20 cellular contexts compared by ENCODE assay signal in genomic region chr1:171213559-171214454, GRCh38. TPM values are rescaled to one million over a fixed set of nuclear protein-coding genes. Genes with fewer than 3 reads are reported as not detected.
DNase-seq lines count a peak whose midpoint lies in the region; TF ChIP-seq lines count a peak whose summit lies in the region.
"Had no signal": no experiment of that assay in that cellular context is flagged by ENCODE, and none has a peak within 500 bp of the region (broad histone marks: within the 10 kb centered on the region; RNA-seq: fewer than 3 reads in every experiment).

No MANE protein-coding gene starts in this region.

- H3K4me2 ChIP-seq in osteoblast (ENCODE audit: insufficient read depth, low read length): no peak overlapping the region

- no peak overlapping the region for H3K27ac Mint-ChIP-seq in immature natural killer cell
- H3K27ac Mint-ChIP-seq: activated naive CD8-positive, alpha-beta T cell treated with anti-CD3 and anti-CD28 coated beads, Interleukin-2, amount 50 U/mL, for 24 hours had no signal

- DNase-seq in NCI-H82 (lab: John Stamatoyannopoulos, UW): peak; percentile 21
- no peak for DNase-seq in NCI-H82 treated with DMSO at 0.1 percent for 48 hours (lab: John Stamatoyannopoulos, UW; ENCODE audit: unreplicated experiment)
- peak; percentile 48 for DNase-seq in NT2/D1 (ENCODE audit: low read depth, low spot score)
- peak; percentile 10 for DNase-seq in foreskin melanocyte
- no peak for DNase-seq in osteoblast (ENCODE audit: insufficient read length, low spot score, missing footprints)
- no peak for DNase-seq in immature natural killer cell
- no peak for DNase-seq in NCI-H526 treated with DMSO at 0.1 percent for 48 hours (lab: John Stamatoyannopoulos, UW)
- no peak for DNase-seq in UCSD-AML1 (lab: John Stamatoyannopoulos, UW; ENCODE audit: unreplicated experiment)
- DNase-seq: activated CD4-positive, alpha-beta T cell treated with anti-CD3 and anti-CD28 coated beads for 1 hour; activated naive CD8-positive, alpha-beta T cell treated with anti-CD3 and anti-CD28 coated beads, Interleukin-2, amount 50 U/mL, for 24 hours; DMS79 treated with DMSO at 0.1 percent for 48 hours; head of caudate nucleus; islet precursor cell; NCI-H187; spleen; T-helper 9 cell had no signal

- no peak overlapping the region for H3K4me3 ChIP-seq in NT2/D1 (ENCODE audit: insufficient read length, low read depth)
- H3K4me3 ChIP-seq in osteoblast (ENCODE audit: insufficient read depth, low read length): no peak overlapping the region
- H3K4me3 ChIP-seq: spleen had no signal

- H3K4me1 ChIP-seq in NT2/D1 (ENCODE audit: insufficient read depth, insufficient read length): peaks cover 2% of the 10 kb centered on the region
- peaks cover 5% of the 10 kb centered on the region for H3K4me1 ChIP-seq in osteoblast (ENCODE audit: insufficient read depth, low read length)
- H3K4me1 ChIP-seq: spleen had no signal

- no peak overlapping the region for H3K4me3 Mint-ChIP-seq in immature natural killer cell
- H3K4me3 Mint-ChIP-seq: activated naive CD8-positive, alpha-beta T cell treated with anti-CD3 and anti-CD28 coated beads, Interleukin-2, amount 50 U/mL, for 24 hours had no signal

- H4K20me1 ChIP-seq in osteoblast (ENCODE audit: insufficient read depth, low read length): no peaks in the 10 kb centered on the region

- peak overlapping the region; percentile 39 for H2AFZ ChIP-seq in osteoblast (ENCODE audit: low read length)

- H3K9me3 Mint-ChIP-seq in immature natural killer cell: no peaks in the 10 kb centered on the region
- H3K9me3 Mint-ChIP-seq: activated naive CD8-positive, alpha-beta T cell treated with anti-CD3 and anti-CD28 coated beads, Interleukin-2, amount 50 U/mL, for 24 hours had no signal

- peaks cover 0 to 2% (median 0%) of the 10 kb centered on the region in 3 donors for H3K27me3 Mint-ChIP-seq in immature natural killer cell (ENCODE audit: low read depth in 3 of 3)

- H3K27me3 ChIP-seq in NT2/D1 (ENCODE audit: insufficient read depth, insufficient read length) (no peaks in the 10 kb centered on the region), osteoblast (ENCODE audit: insufficient read depth, low read length) (no peaks in the 10 kb centered on the region)
- H3K27me3 ChIP-seq: spleen had no signal

- TF ChIP-seq CTCF in osteoblast (IDR thresholded peaks at IDR 0.05; ENCODE audit: extremely low read depth, low read depth, low read length): no peak

- H3K36me3 ChIP-seq in NT2/D1 (ENCODE audit: insufficient read depth, insufficient read length, low read length) (no peaks in the 10 kb centered on the region), osteoblast (ENCODE audit: insufficient read depth, low read length) (no peaks in the 10 kb centered on the region)
- H3K36me3 ChIP-seq: spleen had no signal

- H3K27ac ChIP-seq in osteoblast (ENCODE audit: low read depth, low read length): no peak overlapping the region
- H3K27ac ChIP-seq: spleen had no signal

- no peaks in the 10 kb centered on the region for H3K79me2 ChIP-seq in osteoblast (ENCODE audit: insufficient read depth, low read length)

- H3K36me3 Mint-ChIP-seq in immature natural killer cell: no peaks in the 10 kb centered on the region

- H3K9me3 ChIP-seq in NT2/D1 (ENCODE audit: insufficient read depth, low read length) (peaks cover 65% of the 10 kb centered on the region), osteoblast (ENCODE audit: low read depth, low read length) (no peaks in the 10 kb centered on the region)
- H3K9me3 ChIP-seq: spleen had no signal

- H3K4me1 Mint-ChIP-seq in immature natural killer cell: no peaks in the 10 kb centered on the region

- no peak overlapping the region for H3K9ac ChIP-seq in NT2/D1 (ENCODE audit: insufficient read length, low read depth)

RNA-seq across cellular contexts. Expression of gene FMO2, which starts 28.7 kb away (rescaled TPM):
- 2.7 and 2.9 TPM in 2 replicates for total RNA-seq in osteoblast
- polyA plus RNA-seq in immature natural killer cell: not detected
- total RNA-seq: bronchial epithelial cell, dermis microvascular lymphatic vessel endothelial cell, NCI-H460 had no signal
- polyA plus RNA-seq: neural cell had no signal

RNA-seq across cellular contexts. Expression of gene FMO1, which starts 34.5 kb away (rescaled TPM):
- total RNA-seq in osteoblast: not detected in 2 replicates
- polyA plus RNA-seq in immature natural killer cell: not detected
- total RNA-seq: bronchial epithelial cell, dermis microvascular lymphatic vessel endothelial cell, NCI-H460, spleen had no signal
- polyA plus RNA-seq: neural cell had no signal

Comparison
In these comparisons a context has a peak if more than half of its experiments do, and no peak if none do; other contexts are left out.
1. DNase-seq: peak in NCI-H82 (single experiment), NT2/D1 (single experiment) and foreskin melanocyte (single experiment); none in NCI-H82 treated with DMSO at 0.1 percent for 48 hours (single experiment), osteoblast (single experiment), immature natural killer cell (0 of 3), NCI-H526 treated with DMSO at 0.1 percent for 48 hours (single experiment) and UCSD-AML1 (single experiment).